In genomic region chr13:110365876-110366275, GRCh38 we compare ENCODE assay signal across 19 cellular contexts. TPM values are rescaled to one million over a fixed set of nuclear protein-coding genes. Genes with fewer than 3 reads are reported as not detected.
A peak's percentile ranks its signal among the peaks of the same experiment; 100 is the strongest.
DNase-seq lines count a peak whose midpoint lies in the region; ATAC-seq and TF ChIP-seq lines count a peak whose summit lies in the region.
"Had no signal": no experiment of that assay in that cellular context is flagged by ENCODE, and none has a peak within 500 bp of the region (broad histone marks: within the 10 kb centered on the region; RNA-seq: fewer than 3 reads in every experiment).

No MANE protein-coding gene starts in this region.

- TF ChIP-seq POLR2A in transverse colon (IDR thresholded peaks at IDR 0.05), result no peak

- 70 to 74% methylated on average over 3 of the region's 3 CpGs for WGBS in transverse colon (ENCODE audit: low coverage in 1 of 2), 2 donors

- TF ChIP-seq EP300 in transverse colon (IDR thresholded peaks at IDR 0.05; ENCODE audit: low read depth), result no peak

- H3K4me3 ChIP-seq in cardiac muscle cell, result no peak overlapping the region
- H3K4me3 ChIP-seq in fibroblast of villous mesenchyme (ENCODE audit: low read depth, low read length), result no peak overlapping the region
- no peak overlapping the region for H3K4me3 ChIP-seq in rectal smooth muscle tissue (ENCODE audit: low read length)
- H3K4me3 ChIP-seq in transverse colon, result no peak overlapping the region
- H3K4me3 ChIP-seq in SJCRH30, result no peak overlapping the region

- H3K36me3 ChIP-seq in cardiac muscle cell (no peaks in the 10 kb centered on the region), rectal smooth muscle tissue (ENCODE audit: control insufficient read depth, insufficient read depth, low read length) (no peaks in the 10 kb centered on the region), transverse colon (no peaks in the 10 kb centered on the region), SJCRH30 (peaks cover 23% of the 10 kb centered on the region)

- DNase-seq in cardiac muscle cell (ENCODE audit: low read depth in 1 of 2, low spot score in 1 of 2) (no peak), Right ventricle myocardium superior (no peak), fibroblast of villous mesenchyme (ENCODE audit: low read depth) (peak; percentile 62), transverse colon (no peak), T-helper 2 cell (no peak), SJCRH30 (no peak)
- DNase-seq in NK-92 treated with Interleukin-12 subunit alpha and Interleukin-12 subunit beta, amount 100 ng/mL, for 24 hours (lab: John Stamatoyannopoulos, UW), result no peak
- DNase-seq: DMS79, GOT3, NCI-H1105, NCI-H1694 treated with DMSO at 0.1 percent for 48 hours, NCI-H2227 treated with DMSO at 0.1 percent for 48 hours, NCI-H510A treated with DMSO at 0.1 percent for 48 hours, NCI-H774, OCI-M1 had no signal

- H3K4me1 ChIP-seq in cardiac muscle cell (ENCODE audit: low read depth) (peaks cover 56% of the 10 kb centered on the region), rectal smooth muscle tissue (ENCODE audit: control insufficient read depth, insufficient read depth, low read length) (peaks cover 30% of the 10 kb centered on the region), transverse colon (peaks cover 6 to 16% (median 12%) of the 10 kb centered on the region in 4 donors), SJCRH30 (no peaks in the 10 kb centered on the region)

- no peaks in the 10 kb centered on the region for H3K9me3 ChIP-seq in cardiac muscle cell (ENCODE audit: low read depth)
- H3K9me3 ChIP-seq in transverse colon, result no peaks in the 10 kb centered on the region
- no peaks in the 10 kb centered on the region for H3K9me3 ChIP-seq in SJCRH30 (replicated peaks)

- in situ Hi-C loops in transverse colon (cut with MboI; ENCODE audit: low pct_ligation_motif_present in 1 of 4, low pct_unique_long_range_greater_than_20kb in 1 of 4, low sequenced_read_pairs in 3 of 4), result no loop called here

- intact Hi-C loops in Right ventricle myocardium superior (cut with DNase I) (no loop called here), transverse colon (cut with DNase I; ENCODE audit: low total_unique reads) (no loop called here)

- TF ChIP-seq CTCF in cardiac muscle cell (IDR thresholded peaks at IDR 0.05; ENCODE audit: low read depth, low read length) (no peak), fibroblast of villous mesenchyme (IDR thresholded peaks at IDR 0.05; ENCODE audit: insufficient read depth, low read depth, low read length) (no peak), transverse colon (IDR thresholded peaks at IDR 0.05) (no peak)

- H3K27me3 ChIP-seq in cardiac muscle cell (no peaks in the 10 kb centered on the region), rectal smooth muscle tissue (ENCODE audit: control insufficient read depth, insufficient read depth, low read length) (no peaks in the 10 kb centered on the region), transverse colon (no peaks in the 10 kb centered on the region), SJCRH30 (no peaks in the 10 kb centered on the region)

- ATAC-seq in Right ventricle myocardium superior (ENCODE audit: poor library complexity), result no peak
- ATAC-seq: HCT116 had no signal

- H3K27ac ChIP-seq in cardiac muscle cell (peak overlapping the region; percentile 96), rectal smooth muscle tissue (ENCODE audit: low read depth, low read length) (peak overlapping the region; percentile 48), transverse colon (peak overlapping the region; percentile 35 to 84 (median 81)), SJCRH30 (no peak overlapping the region)
- H3K27ac ChIP-seq: 22Rv1 had no signal

- no peak overlapping the region for H3K9ac ChIP-seq in rectal smooth muscle tissue (ENCODE audit: low read length)

RNA-seq across cellular contexts. Expression of gene COL4A2, which starts 58.8 kb away (rescaled TPM):
- 285 and 516 TPM in 2 replicates for total RNA-seq in cardiac muscle cell
- 184 and 277 TPM in 2 replicates for polyA plus RNA-seq in cardiac muscle cell
- 91.2 TPM for total RNA-seq in Right ventricle myocardium superior
- total RNA-seq in fibroblast of villous mesenchyme, result 756 and 1,116 TPM in 2 replicates
- total RNA-seq in transverse colon, result 100 to 1,000 TPM in 2 of 4 donors, 10 to 100 TPM in 2; 75.1 to 322 (median 115) TPM
- total RNA-seq in SJCRH30 (2014; rRNA removed; shearing (Covaris generic)), result 251 and 258 TPM in 2 replicates
- polyA plus RNA-seq: CD14-positive monocyte had no signal

RNA-seq across cellular contexts. Expression of gene COL4A1, which starts 58.9 kb away (rescaled TPM):
- 107 and 171 TPM in 2 replicates for total RNA-seq in cardiac muscle cell
- polyA plus RNA-seq in cardiac muscle cell, result 73.9 and 95.2 TPM in 2 replicates
- 107 TPM for total RNA-seq in Right ventricle myocardium superior
- 1,391 and 1,673 TPM in 2 replicates for total RNA-seq in fibroblast of villous mesenchyme
- 100 to 1,000 TPM in 2 of 4 donors, 10 to 100 TPM in 2; 46.4 to 180 (median 99.2) TPM for total RNA-seq in transverse colon
- total RNA-seq in SJCRH30 (2014; rRNA removed; shearing (Covaris generic)), result 269 and 271 TPM in 2 replicates
